In genomic region chr22:23697031-23697970, GRCh38 we compare ENCODE assay signal across 18 cellular contexts. TPM values are rescaled to one million over a fixed set of nuclear protein-coding genes. Genes with fewer than 3 reads are reported as not detected.
DNase-seq lines count a peak whose midpoint lies in the region; FAIRE-seq and TF ChIP-seq lines count a peak whose summit lies in the region.
"Had no signal": no experiment of that assay in that cellular context is flagged by ENCODE, and none has a peak within 500 bp of the region (broad histone marks: within the 10 kb centered on the region; RNA-seq: fewer than 3 reads in every experiment).

No MANE protein-coding gene starts in this region.

- H3K27ac Mint-ChIP-seq in activated CD4-positive, alpha-beta T cell treated with anti-CD3 and anti-CD28 coated beads, Interleukin-2, amount 10 ng/mL, durations not matched to agents 7 days and 5 days = peak overlapping the region; percentile 100

- H3K27me3 Mint-ChIP-seq in activated CD4-positive, alpha-beta T cell treated with anti-CD3 and anti-CD28 coated beads, Interleukin-2, amount 10 ng/mL, durations not matched to agents 7 days and 5 days = no peaks in the 10 kb centered on the region

- 86 to 88% (median 88%) methylated on average over 10 to 11 of the region's 11 CpGs for WGBS in small intestine, 3 donors

- DNase-seq in activated CD4-positive, alpha-beta T cell treated with anti-CD3 and anti-CD28 coated beads, Interleukin-2, amount 10 ng/mL, durations not matched to agents 7 days and 5 days = no peak
- DNase-seq in activated CD4-positive, alpha-beta T cell treated with anti-CD3 and anti-CD28 coated beads, Interleukin-2, amount 50 U/mL, for 4 hours = no peak
- no peak for DNase-seq in OCI-LY7 (ENCODE audit: low spot score)
- DNase-seq in small intestine = no peak
- no peak for DNase-seq in dorsolateral prefrontal cortex
- no peak for DNase-seq in NCI-H2196 treated with DMSO at 0.1 percent for 48 hours (lab: John Stamatoyannopoulos, UW; ENCODE audit: unreplicated experiment)
- no peak for DNase-seq in cardiac septum (ENCODE audit: low spot score)
- DNase-seq: Calu3, GOT3, NCI-H2029 had no signal

- peaks cover 8% of the 10 kb centered on the region; the same call in 1 of the 2 replicates for H3K79me2 ChIP-seq in OCI-LY7 (ENCODE audit: insufficient read depth, low read depth, low read length)

- no TSS peak for BruUV-seq in OCI-LY7 (replicated peaks; lab: Mats Ljungman, UMichigan)

- H3K27me3 ChIP-seq in duodenal mucosa (ENCODE audit: control insufficient read depth in 1 of 2, insufficient read depth in 2 of 2, low read length in 2 of 2) (no peaks in the 10 kb centered on the region), small intestine (ENCODE audit: control insufficient read depth in 2 of 2, insufficient read depth in 2 of 2, low read length in 2 of 2) (no peaks in the 10 kb centered on the region), dorsolateral prefrontal cortex (no peaks in the 10 kb centered on the region)

- H3K4me1 ChIP-seq in OCI-LY7 (ENCODE audit: insufficient read depth, low read length, poor library complexity, severe bottlenecking) (peaks cover 19% of the 10 kb centered on the region), duodenal mucosa (ENCODE audit: control insufficient read depth in 1 of 2, insufficient read depth in 2 of 2, low read length in 2 of 2) (peaks cover 4 to 9% of the 10 kb centered on the region in 2 donors), small intestine (ENCODE audit: control insufficient read depth in 2 of 2, insufficient read depth in 1 of 2, low read depth in 1 of 2, low read length in 1 of 2) (no peaks in the 10 kb centered on the region)

- FAIRE-seq in small intestine (lab: Jason Lieb, UNC) = no peak
- FAIRE-seq: A549 had no signal

- peak overlapping the region; percentile 91 for H3K4me3 Mint-ChIP-seq in activated CD4-positive, alpha-beta T cell treated with anti-CD3 and anti-CD28 coated beads, Interleukin-2, amount 10 ng/mL, durations not matched to agents 7 days and 5 days

- H3K9me2 ChIP-seq in OCI-LY7 (ENCODE audit: insufficient read depth, low read length) = no peaks in the 10 kb centered on the region

- POLR2A ChIA-PET in activated CD4-positive, alpha-beta T cell treated with anti-CD3 and anti-CD28 coated beads, Interleukin-2, amount 10 ng/mL, durations not matched to agents 7 days and 5 days (lab: Charles Lee) = no interaction called here
- POLR2A ChIA-PET in OCI-LY7 (lab: Charles Lee) = interaction anchor here (0.6 to 1.2 kb wide), 3 partner anchors 10 to 66 kb away, joined by 3 to 7 read pairs (median 3); partner anchors contain the start of gene C22orf15

- peaks cover 65% of the 10 kb centered on the region for H3K36me3 ChIP-seq in OCI-LY7 (ENCODE audit: insufficient read depth, low read length)
- H3K36me3 ChIP-seq in duodenal mucosa (ENCODE audit: control insufficient read depth in 1 of 2, insufficient read depth in 2 of 2, low read length in 2 of 2) = peaks cover 43 to 75% of the 10 kb centered on the region in 2 donors
- H3K36me3 ChIP-seq in small intestine (ENCODE audit: control insufficient read depth in 2 of 2, insufficient read depth in 2 of 2, low read length in 2 of 2) = peaks cover 10 to 24% of the 10 kb centered on the region in 2 donors

- H3K9me3 ChIP-seq in OCI-LY7 (ENCODE audit: low read length) (no peaks in the 10 kb centered on the region), duodenal mucosa (ENCODE audit: control insufficient read depth in 1 of 2, low read length in 2 of 2) (no peaks in the 10 kb centered on the region), small intestine (ENCODE audit: control insufficient read depth, low read depth) (no peaks in the 10 kb centered on the region)
- H3K9me3 ChIP-seq: A549 had no signal

- H3K27ac ChIP-seq in OCI-LY7 (ENCODE audit: low read depth, low read length, poor library complexity, severe bottlenecking) (peak overlapping the region; percentile 62), duodenal mucosa (ENCODE audit: low read depth, low read length) (peak overlapping the region; percentile 59), small intestine (ENCODE audit: low read depth in 1 of 2, low read length in 1 of 2) (peak overlapping the region; percentile 74 to 86), dorsolateral prefrontal cortex (no peak overlapping the region)
- H3K27ac ChIP-seq: A549, KMS-11 had no signal

- H3K4me3 ChIP-seq in OCI-LY7 (ENCODE audit: low read depth, low read length, poor library complexity, severe bottlenecking) = no peak overlapping the region
- peak overlapping the region; percentile 17 to 43 for H3K4me3 ChIP-seq in duodenal mucosa (ENCODE audit: low read depth in 1 of 2, low read length in 2 of 2)
- peak overlapping the region in 1 of 2 donors; percentile 31 for H3K4me3 ChIP-seq in small intestine (ENCODE audit: low read depth in 1 of 2, low read length in 2 of 2)
- no peak overlapping the region for H3K4me3 ChIP-seq in dorsolateral prefrontal cortex
- H3K4me3 ChIP-seq: A549, lung had no signal

- peaks cover 64% of the 10 kb centered on the region for H3K4me1 Mint-ChIP-seq in activated CD4-positive, alpha-beta T cell treated with anti-CD3 and anti-CD28 coated beads, Interleukin-2, amount 10 ng/mL, durations not matched to agents 7 days and 5 days

- CTCF ChIA-PET in activated CD4-positive, alpha-beta T cell treated with anti-CD3 and anti-CD28 coated beads, Interleukin-2, amount 10 ng/mL, durations not matched to agents 7 days and 5 days (lab: Charles Lee) = interaction anchor here (1.1 to 1.5 kb wide), 3 partner anchors 15 to 152 kb away, joined by 3 to 8 read pairs (median 4); no protein-coding TSS in a partner anchor
- CTCF ChIA-PET in OCI-LY7 (lab: Charles Lee; ENCODE audit: unreplicated experiment) = no interaction called here

- peak overlapping the region; percentile 47; the same call in 1 of the 2 replicates for H3K4me2 ChIP-seq in OCI-LY7 (ENCODE audit: low read length)
- H3K4me2 ChIP-seq: A549, KMS-11 had no signal

- H3K36me3 Mint-ChIP-seq in activated CD4-positive, alpha-beta T cell treated with anti-CD3 and anti-CD28 coated beads, Interleukin-2, amount 10 ng/mL, durations not matched to agents 7 days and 5 days (ENCODE audit: low read depth) = peaks cover 81% of the 10 kb centered on the region

- TF ChIP-seq CTCF in OCI-LY7 (conservative IDR thresholded peaks at IDR 0.05; ENCODE audit: low read length) = no peak
- TF ChIP-seq CTCF in dorsolateral prefrontal cortex (IDR thresholded peaks at IDR 0.05 in 54 of 56, conservative IDR thresholded peaks at IDR 0.05 in 2 of 56; ENCODE audit: low read depth in 1 of 56, partially characterized antibody in 56 of 56) = no peak

- no peak overlapping the region for H2AFZ ChIP-seq in OCI-LY7 (ENCODE audit: low read length)

- H3K9me3 Mint-ChIP-seq in activated CD4-positive, alpha-beta T cell treated with anti-CD3 and anti-CD28 coated beads, Interleukin-2, amount 10 ng/mL, durations not matched to agents 7 days and 5 days = peaks cover 6% of the 10 kb centered on the region

- no peaks in the 10 kb centered on the region for H4K20me1 ChIP-seq in OCI-LY7 (ENCODE audit: insufficient read depth, low read length)

- intact Hi-C loops in OCI-LY7 (cut with micrococcal nuclease; ENCODE audit: unreplicated experiment) = no loop called here
- intact Hi-C loops in dorsolateral prefrontal cortex (cut with DNase I) = no loop called here
- intact Hi-C loops in cardiac septum (cut with DNase I) = no loop called here

- H3K9ac ChIP-seq in duodenal mucosa (ENCODE audit: low read depth in 1 of 2, low read length in 2 of 2) = peak overlapping the region; percentile 35 to 41
- H3K9ac ChIP-seq: KMS-11 had no signal

RNA-seq across cellular contexts. Expression of gene RGL4, which starts 6.5 kb away (rescaled TPM):
- 10 to 100 TPM; 29.1 to 30.1 TPM for total RNA-seq in activated CD4-positive, alpha-beta T cell treated with anti-CD3 and anti-CD28 coated beads, Interleukin-2, amount 10 ng/mL, durations not matched to agents 7 days and 5 days
- 0.98 TPM in 1 of 2 replicates, not detected in the other for total RNA-seq in OCI-LY7 (2014; rRNA removed; shearing (Covaris generic))
- total RNA-seq in OCI-LY7 (2022) (0.89 and 0.97 TPM in 2 replicates), dorsolateral prefrontal cortex (1 to 10 TPM in 5 of 120 experiments, under 1 TPM in 15, not detected in 100; 0.12 to 2.3 (median 0.67) TPM), cardiac septum (0.24 TPM)
- polyA plus RNA-seq in small intestine = 1 to 10 TPM in 1 of 3 donors, under 1 TPM in 2; 0.60 to 3.8 (median 0.67) TPM
- total RNA-seq: Calu3, fibroblast of lung, osteocyte, temporal lobe had no signal
- polyA plus RNA-seq: A549, fibroblast of lung had no signal

RNA-seq across cellular contexts. Expression of gene ZNF70, which starts 53.6 kb away (rescaled TPM):
- total RNA-seq in activated CD4-positive, alpha-beta T cell treated with anti-CD3 and anti-CD28 coated beads, Interleukin-2, amount 10 ng/mL, durations not matched to agents 7 days and 5 days = 1 to 10 TPM; 1.9 to 2.0 TPM
- total RNA-seq in OCI-LY7 (2014; rRNA removed; shearing (Covaris generic)) = 5.1 and 6.0 TPM in 2 replicates
- total RNA-seq in OCI-LY7 (2022) (8.4 and 8.7 TPM in 2 replicates), dorsolateral prefrontal cortex (10 to 100 TPM in 5 of 120 experiments, 1 to 10 TPM in 115; 4.8 to 12.5 (median 7.4) TPM), cardiac septum (3.0 TPM)
- polyA plus RNA-seq in small intestine = under 1 TPM in 2 of 3 donors, not detected in 1; 0.27 to 0.98 TPM

RNA-seq across cellular contexts. Expression of gene VPREB3, which starts 56.9 kb away (rescaled TPM):
- total RNA-seq in activated CD4-positive, alpha-beta T cell treated with anti-CD3 and anti-CD28 coated beads, Interleukin-2, amount 10 ng/mL, durations not matched to agents 7 days and 5 days = not detected
- total RNA-seq in OCI-LY7 (2014; rRNA removed; shearing (Covaris generic)) = 163 and 241 TPM in 2 replicates
- total RNA-seq in OCI-LY7 (2022) (312 and 333 TPM in 2 replicates), dorsolateral prefrontal cortex (1 to 10 TPM in 88 of 120 experiments, under 1 TPM in 2, not detected in 30; 0.93 to 5.8 (median 2.1) TPM), cardiac septum (2.1 TPM)
- 1 to 10 TPM in 1 of 3 donors, not detected in 2; 6.2 TPM for polyA plus RNA-seq in small intestine
- total RNA-seq: activated CD8-positive, alpha-beta memory T cell treated with anti-CD3 and anti-CD28 coated beads for 36 hours; Calu3; fibroblast of lung; lung; osteocyte; temporal lobe had no signal
- polyA plus RNA-seq: fibroblast of lung had no signal

Comparison
In these comparisons a context has a peak if more than half of its experiments do, and no peak if none do; other contexts are left out.
1. H3K27ac ChIP-seq: peak in OCI-LY7 (single experiment), duodenal mucosa (single experiment) and small intestine (2 of 2); none in dorsolateral prefrontal cortex (0 of 59).
2. H3K4me3 ChIP-seq: peak in duodenal mucosa (2 of 2); none in OCI-LY7 (single experiment) and dorsolateral prefrontal cortex (0 of 59).
3. RNA of gene RGL4, which starts 6.5 kb away (total RNA-seq): 29.1 to 30.1 TPM in activated CD4-positive, alpha-beta T cell treated with anti-CD3 and anti-CD28 coated beads, Interleukin-2, amount 10 ng/mL, durations not matched to agents 7 days and 5 days; 0.89 to 0.98 TPM in OCI-LY7, 0.24 TPM in cardiac septum (single experiment) and 0.12 to 2.3 TPM in dorsolateral prefrontal cortex; every median in the first group is over 4 times any median in the second.
4. RNA of gene VPREB3, which starts 56.9 kb away (total RNA-seq): 163 to 333 TPM in OCI-LY7; 2.1 TPM in cardiac septum (single experiment), 0.93 to 5.8 TPM in dorsolateral prefrontal cortex and not detected in activated CD4-positive, alpha-beta T cell treated with anti-CD3 and anti-CD28 coated beads, Interleukin-2, amount 10 ng/mL, durations not matched to agents 7 days and 5 days; every median in the first group is over 10 times any median in the second.